Comparison of ENCODE assay signal across 1 cellular context in the genomic region with DNA sequence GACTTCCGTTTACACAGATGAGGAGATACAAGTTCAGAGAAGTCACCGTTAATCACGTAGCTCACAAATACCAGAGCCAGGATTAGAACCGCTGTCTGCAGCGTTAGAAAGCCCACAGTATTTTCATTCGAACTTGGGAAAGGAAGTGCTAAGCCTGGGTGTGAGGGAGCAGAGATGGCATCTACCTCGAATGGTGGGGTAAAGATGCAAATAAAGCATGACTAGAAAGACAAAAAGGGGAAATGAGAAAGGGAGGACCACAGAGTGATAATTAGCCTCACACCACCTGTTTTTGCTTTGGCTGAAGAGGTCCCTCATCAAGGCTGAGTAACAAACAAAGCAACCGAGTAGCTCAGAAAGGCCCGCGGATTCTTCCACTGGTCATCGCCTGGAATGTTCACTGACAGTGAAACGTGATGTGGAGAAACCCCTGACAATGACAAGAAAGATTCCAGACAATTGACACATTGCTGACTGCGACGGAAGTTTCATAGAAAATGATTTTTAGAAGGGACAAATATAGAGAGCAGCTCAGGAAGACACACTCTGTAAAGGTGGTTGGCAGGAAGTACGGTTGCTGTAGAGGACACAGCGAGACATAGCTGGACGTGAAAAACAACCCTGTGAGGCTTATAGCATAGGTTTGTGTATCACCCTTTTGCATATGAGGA.
TF ChIP-seq lines count a peak whose summit lies in the region.

No MANE protein-coding gene starts in this region.

TF ChIP-seq in GM12878, 131 proteins besides CTCF, POLR2A, EP300 and RAD21 (continued from another document and continues in another):
- TF ChIP-seq HDAC6 (IDR thresholded peaks at IDR 0.05; ENCODE audit: unreplicated experiment) = no peak
- TF ChIP-seq RAD51 (IDR thresholded peaks at IDR 0.05) = 0 out of 2 replicates have a peak, but pooled peaks have one; percentile 50
- peak; percentile 59; the same call in 1 of the 2 replicates for TF ChIP-seq NR2F1 (conservative IDR thresholded peaks at IDR 0.05)
- TF ChIP-seq ZNF622 (IDR thresholded peaks at IDR 0.05) = no peak
- TF ChIP-seq NRF1 (conservative IDR thresholded peaks at IDR 0.05; ENCODE audit: low read depth, low read length) = no peak
- no peak for TF ChIP-seq ZNF384 (IDR thresholded peaks at IDR 0.05; ENCODE audit: borderline replicate concordance, low read depth, low read length)
- TF ChIP-seq CREM (IDR thresholded peaks at IDR 0.05; ENCODE audit: low read depth) = peak; percentile 44; the same call in 1 of the 2 replicates
- peak; percentile 99 for TF ChIP-seq SPI1 (IDR thresholded peaks at IDR 0.05; ENCODE audit: borderline replicate concordance, insufficient read depth, low read depth, low read length)
- TF ChIP-seq POLR2AphosphoS5 (IDR thresholded peaks at IDR 0.05; ENCODE audit: low read length) = peak; percentile 78
- TF ChIP-seq ZZZ3 (IDR thresholded peaks at IDR 0.05; ENCODE audit: control insufficient read depth, insufficient read length, low read depth) = no peak
- no peak for TF ChIP-seq MYC (IDR thresholded peaks at IDR 0.05; ENCODE audit: insufficient read depth, insufficient read length, insufficient replicate concordance, low read length, severe bottlenecking)
- TF ChIP-seq POLR2AphosphoS2 (IDR thresholded peaks at IDR 0.05; ENCODE audit: low read depth, low read length) = no peak
- no peak for TF ChIP-seq EZH2 (IDR thresholded peaks at IDR 0.05; ENCODE audit: borderline replicate concordance, control insufficient read depth, low read depth, low read length)
- TF ChIP-seq CHD1 (IDR thresholded peaks at IDR 0.05; ENCODE audit: low read depth, low read length) = no peak
- TF ChIP-seq FOXM1 (IDR thresholded peaks at IDR 0.05; ENCODE audit: low read depth, low read length) = peak; percentile 83
- TF ChIP-seq ZNF24 (IDR thresholded peaks at IDR 0.05) = peak; percentile 85
- TF ChIP-seq ZBTB40 (IDR thresholded peaks at IDR 0.05; ENCODE audit: borderline replicate concordance) = no peak; the same call in 1 of the 2 replicates
- TF ChIP-seq, protein P1, sequence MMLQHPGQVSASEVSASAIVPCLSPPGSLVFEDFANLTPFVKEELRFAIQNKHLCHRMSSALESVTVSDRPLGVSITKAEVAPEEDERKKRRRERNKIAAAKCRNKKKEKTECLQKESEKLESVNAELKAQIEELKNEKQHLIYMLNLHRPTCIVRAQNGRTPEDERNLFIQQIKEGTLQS (IDR thresholded peaks at IDR 0.05; ENCODE audit: borderline replicate concordance, extremely low read depth, low read depth, low read length) = no peak
- TF ChIP-seq TBL1XR1 (IDR thresholded peaks at IDR 0.05; ENCODE audit: low read depth, low read length) = no peak; the same call in 1 of the 2 replicates
- TF ChIP-seq, protein P2, sequence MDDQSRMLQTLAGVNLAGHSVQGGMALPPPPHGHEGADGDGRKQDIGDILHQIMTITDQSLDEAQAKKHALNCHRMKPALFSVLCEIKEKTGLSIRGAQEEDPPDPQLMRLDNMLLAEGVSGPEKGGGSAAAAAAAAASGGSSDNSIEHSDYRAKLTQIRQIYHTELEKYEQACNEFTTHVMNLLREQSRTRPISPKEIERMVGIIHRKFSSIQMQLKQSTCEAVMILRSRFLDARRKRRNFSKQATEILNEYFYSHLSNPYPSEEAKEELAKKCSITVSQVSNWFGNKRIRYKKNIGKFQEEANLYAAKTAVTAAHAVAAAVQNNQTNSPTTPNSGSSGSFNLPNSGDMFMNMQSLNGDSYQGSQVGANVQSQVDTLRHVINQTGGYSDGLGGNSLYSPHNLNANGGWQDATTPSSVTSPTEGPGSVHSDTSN (IDR thresholded peaks at IDR 0.05; ENCODE audit: insufficient replicate concordance, low read depth, low read length) = no peak
- peak; percentile 62; the same call in 1 of the 2 replicates for TF ChIP-seq TARDBP (IDR thresholded peaks at IDR 0.05; ENCODE audit: borderline replicate concordance)
- TF ChIP-seq NFXL1 (IDR thresholded peaks at IDR 0.05; ENCODE audit: borderline replicate concordance) = no peak
- TF ChIP-seq KAT2A (conservative IDR thresholded peaks at IDR 0.05; ENCODE audit: control insufficient read depth, low read depth, low read length) = no peak
- TF ChIP-seq MAX (IDR thresholded peaks at IDR 0.05; ENCODE audit: low read depth, low read length) = peak; percentile 51; the same call in 1 of the 2 replicates
- peak; percentile 97 for TF ChIP-seq BCL11A (IDR thresholded peaks at IDR 0.05; ENCODE audit: low read depth, low read length)
- TF ChIP-seq BMI1 (IDR thresholded peaks at IDR 0.05; ENCODE audit: borderline replicate concordance) = peak; percentile 86
- TF ChIP-seq STAT3 (IDR thresholded peaks at IDR 0.05; ENCODE audit: low read depth, low read length) = no peak
- TF ChIP-seq MLLT1 (IDR thresholded peaks at IDR 0.05) = peak; percentile 88
- peak; percentile 98 for TF ChIP-seq POU2F2 (IDR thresholded peaks at IDR 0.05; ENCODE audit: borderline replicate concordance, low read depth, low read length)
- no peak for TF ChIP-seq SUZ12 (IDR thresholded peaks at IDR 0.05; ENCODE audit: unreplicated experiment)
- 0 out of 2 replicates have a peak, but pooled peaks have one; percentile 45 for TF ChIP-seq ELK1 (IDR thresholded peaks at IDR 0.05; ENCODE audit: low read depth, low read length)
- TF ChIP-seq SREBF2 (IDR thresholded peaks at IDR 0.05; ENCODE audit: low read length) = no peak
- TF ChIP-seq MTA2 (IDR thresholded peaks at IDR 0.05; ENCODE audit: low read depth) = peak; percentile 99
- no peak for TF ChIP-seq FOS (IDR thresholded peaks at IDR 0.05; ENCODE audit: borderline replicate concordance, extremely low read depth, insufficient read length)
- no peak for TF ChIP-seq JUND (IDR thresholded peaks at IDR 0.05; ENCODE audit: low read depth, low read length)
- TF ChIP-seq SMAD1 (IDR thresholded peaks at IDR 0.05; ENCODE audit: low read depth, partially characterized antibody) = peak; percentile 81
- TF ChIP-seq SP1 (IDR thresholded peaks at IDR 0.05; ENCODE audit: low read depth, low read length) = peak; percentile 66
- TF ChIP-seq CBX5 (IDR thresholded peaks at IDR 0.05; ENCODE audit: low read depth) = peak; percentile 80
- TF ChIP-seq, protein P3, sequence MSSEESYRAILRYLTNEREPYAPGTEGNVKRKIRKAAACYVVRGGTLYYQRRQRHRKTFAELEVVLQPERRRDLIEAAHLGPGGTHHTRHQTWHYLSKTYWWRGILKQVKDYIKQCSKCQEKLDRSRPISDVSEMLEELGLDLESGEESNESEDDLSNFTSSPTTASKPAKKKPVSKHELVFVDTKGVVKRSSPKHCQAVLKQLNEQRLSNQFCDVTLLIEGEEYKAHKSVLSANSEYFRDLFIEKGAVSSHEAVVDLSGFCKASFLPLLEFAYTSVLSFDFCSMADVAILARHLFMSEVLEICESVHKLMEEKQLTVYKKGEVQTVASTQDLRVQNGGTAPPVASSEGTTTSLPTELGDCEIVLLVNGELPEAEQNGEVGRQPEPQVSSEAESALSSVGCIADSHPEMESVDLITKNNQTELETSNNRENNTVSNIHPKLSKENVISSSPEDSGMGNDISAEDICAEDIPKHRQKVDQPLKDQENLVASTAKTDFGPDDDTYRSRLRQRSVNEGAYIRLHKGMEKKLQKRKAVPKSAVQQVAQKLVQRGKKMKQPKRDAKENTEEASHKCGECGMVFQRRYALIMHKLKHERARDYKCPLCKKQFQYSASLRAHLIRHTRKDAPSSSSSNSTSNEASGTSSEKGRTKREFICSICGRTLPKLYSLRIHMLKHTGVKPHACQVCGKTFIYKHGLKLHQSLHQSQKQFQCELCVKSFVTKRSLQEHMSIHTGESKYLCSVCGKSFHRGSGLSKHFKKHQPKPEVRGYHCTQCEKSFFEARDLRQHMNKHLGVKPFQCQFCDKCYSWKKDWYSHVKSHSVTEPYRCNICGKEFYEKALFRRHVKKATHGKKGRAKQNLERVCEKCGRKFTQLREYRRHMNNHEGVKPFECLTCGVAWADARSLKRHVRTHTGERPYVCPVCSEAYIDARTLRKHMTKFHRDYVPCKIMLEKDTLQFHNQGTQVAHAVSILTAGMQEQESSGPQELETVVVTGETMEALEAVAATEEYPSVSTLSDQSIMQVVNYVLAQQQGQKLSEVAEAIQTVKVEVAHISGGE (CRISPR knock-in tag; IDR thresholded peaks at IDR 0.05) = no peak
- TF ChIP-seq WRNIP1 (IDR thresholded peaks at IDR 0.05; ENCODE audit: borderline replicate concordance, low read depth, low read length) = no peak; the same call in 1 of the 2 replicates
- no peak for TF ChIP-seq KDM1A (IDR thresholded peaks at IDR 0.05; ENCODE audit: borderline replicate concordance)
- TF ChIP-seq, protein P4, sequence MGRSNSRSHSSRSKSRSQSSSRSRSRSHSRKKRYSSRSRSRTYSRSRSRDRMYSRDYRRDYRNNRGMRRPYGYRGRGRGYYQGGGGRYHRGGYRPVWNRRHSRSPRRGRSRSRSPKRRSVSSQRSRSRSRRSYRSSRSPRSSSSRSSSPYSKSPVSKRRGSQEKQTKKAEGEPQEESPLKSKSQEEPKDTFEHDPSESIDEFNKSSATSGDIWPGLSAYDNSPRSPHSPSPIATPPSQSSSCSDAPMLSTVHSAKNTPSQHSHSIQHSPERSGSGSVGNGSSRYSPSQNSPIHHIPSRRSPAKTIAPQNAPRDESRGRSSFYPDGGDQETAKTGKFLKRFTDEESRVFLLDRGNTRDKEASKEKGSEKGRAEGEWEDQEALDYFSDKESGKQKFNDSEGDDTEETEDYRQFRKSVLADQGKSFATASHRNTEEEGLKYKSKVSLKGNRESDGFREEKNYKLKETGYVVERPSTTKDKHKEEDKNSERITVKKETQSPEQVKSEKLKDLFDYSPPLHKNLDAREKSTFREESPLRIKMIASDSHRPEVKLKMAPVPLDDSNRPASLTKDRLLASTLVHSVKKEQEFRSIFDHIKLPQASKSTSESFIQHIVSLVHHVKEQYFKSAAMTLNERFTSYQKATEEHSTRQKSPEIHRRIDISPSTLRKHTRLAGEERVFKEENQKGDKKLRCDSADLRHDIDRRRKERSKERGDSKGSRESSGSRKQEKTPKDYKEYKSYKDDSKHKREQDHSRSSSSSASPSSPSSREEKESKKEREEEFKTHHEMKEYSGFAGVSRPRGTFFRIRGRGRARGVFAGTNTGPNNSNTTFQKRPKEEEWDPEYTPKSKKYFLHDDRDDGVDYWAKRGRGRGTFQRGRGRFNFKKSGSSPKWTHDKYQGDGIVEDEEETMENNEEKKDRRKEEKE (IDR thresholded peaks at IDR 0.05) = no peak
- TF ChIP-seq USF2 (IDR thresholded peaks at IDR 0.05; ENCODE audit: borderline replicate concordance, low read depth, low read length) = no peak
- no peak for TF ChIP-seq HCFC1 (IDR thresholded peaks at IDR 0.05; ENCODE audit: low read length)
- TF ChIP-seq PML (IDR thresholded peaks at IDR 0.05; ENCODE audit: low read length) = peak; percentile 68; the same call in 1 of the 2 replicates
- TF ChIP-seq SRF (IDR thresholded peaks at IDR 0.05; ENCODE audit: low read depth in 2 of 2, low read length in 2 of 2) = no peak
- peak; percentile 73 for TF ChIP-seq EED (IDR thresholded peaks at IDR 0.05; ENCODE audit: low read depth)
- peak; percentile 90; the same call in 1 of the 2 replicates for TF ChIP-seq MTA3 (IDR thresholded peaks at IDR 0.05; ENCODE audit: borderline replicate concordance, low read length)
